17 cellular contexts compared by ENCODE assay signal in genomic region chr2:172944794-172945510, GRCh38.
DNase-seq lines count a peak whose midpoint lies in the region; ATAC-seq and TF ChIP-seq lines count a peak whose summit lies in the region.
"Had no signal": no experiment of that assay in that cellular context is flagged by ENCODE, and none has a peak within 500 bp of the region (broad histone marks: within the 10 kb centered on the region; RNA-seq: fewer than 3 reads in every experiment).

No MANE protein-coding gene starts in this region.

- H3K27ac Mint-ChIP-seq in activated T-cell treated with anti-CD3 and anti-CD28 coated beads, Interleukin-2, amount 50 U/mL, for 24 hours: peak overlapping the region; percentile 78
- no peak overlapping the region for H3K27ac Mint-ChIP-seq in GM23338
- H3K27ac Mint-ChIP-seq: CD14-positive monocyte had no signal

- H4K20me1 ChIP-seq in GM23338 (replicated peaks; ENCODE audit: insufficient read depth): no peaks in the 10 kb centered on the region

- no peak overlapping the region for H2AFZ ChIP-seq in GM23338

- peak overlapping the region; percentile 31; the same call in 1 of the 2 replicates for H3K4me2 ChIP-seq in GM23338
- H3K4me2 ChIP-seq: A549 had no signal

- TF ChIP-seq POLR2A in body of pancreas (IDR thresholded peaks at IDR 0.05): no peak

- no peaks in the 10 kb centered on the region for H3K27me3 ChIP-seq in GM23338 (ENCODE audit: insufficient read depth)
- H3K27me3 ChIP-seq in body of pancreas: no peaks in the 10 kb centered on the region

- intact Hi-C loops in body of pancreas (cut with DNase I): no loop called here

- H3K27me3 Mint-ChIP-seq in activated T-cell treated with anti-CD3 and anti-CD28 coated beads, Interleukin-2, amount 50 U/mL, for 24 hours: peaks cover 12% of the 10 kb centered on the region
- H3K27me3 Mint-ChIP-seq in activated T-cell treated with anti-CD3 and anti-CD28 coated beads, Interleukin-2, amount 50 U/mL, for 4 hours (ENCODE audit: low read depth): peaks cover 24% of the 10 kb centered on the region
- H3K27me3 Mint-ChIP-seq in GM23338 (ENCODE audit: insufficient read depth, low read depth, poor library complexity): no peaks in the 10 kb centered on the region

- H3K4me3 ChIP-seq in GM23338 (no peak overlapping the region), body of pancreas (no peak overlapping the region)
- H3K4me3 ChIP-seq: A549, K562, PC-9 had no signal

- H3K36me3 ChIP-seq in GM23338 (ENCODE audit: insufficient read depth): no peaks in the 10 kb centered on the region
- no peaks in the 10 kb centered on the region for H3K36me3 ChIP-seq in body of pancreas (replicated peaks in 1 of 2; ENCODE audit: insufficient read depth in 1 of 2, low read depth in 2 of 2)

- H3K4me1 ChIP-seq in GM23338 (ENCODE audit: insufficient read depth) (peaks cover 27% of the 10 kb centered on the region), body of pancreas (no peaks in the 10 kb centered on the region)
- H3K4me1 ChIP-seq: A549 had no signal

- TF ChIP-seq CTCF in GM23338 (conservative IDR thresholded peaks at IDR 0.05; ENCODE audit: low read depth in 2 of 2) (no peak), body of pancreas (IDR thresholded peaks at IDR 0.05) (no peak)

- H3F3A ChIP-seq in GM23338 (replicated peaks; ENCODE audit: low read depth): no peaks in the 10 kb centered on the region

- no peaks in the 10 kb centered on the region for H3K9me3 ChIP-seq in body of pancreas

- no peak overlapping the region for H3K4me3 Mint-ChIP-seq in activated T-cell treated with anti-CD3 and anti-CD28 coated beads, Interleukin-2, amount 50 U/mL, for 24 hours
- H3K4me3 Mint-ChIP-seq in activated T-cell treated with anti-CD3 and anti-CD28 coated beads, Interleukin-2, amount 50 U/mL, for 4 hours: no peak overlapping the region
- H3K4me3 Mint-ChIP-seq in GM23338: no peak overlapping the region

- H3K4me1 Mint-ChIP-seq in activated T-cell treated with anti-CD3 and anti-CD28 coated beads, Interleukin-2, amount 50 U/mL, for 24 hours (ENCODE audit: low read depth): peaks cover 27% of the 10 kb centered on the region
- H3K4me1 Mint-ChIP-seq in activated T-cell treated with anti-CD3 and anti-CD28 coated beads, Interleukin-2, amount 50 U/mL, for 4 hours (ENCODE audit: low read depth): peaks cover 21% of the 10 kb centered on the region
- peaks cover 24% of the 10 kb centered on the region for H3K4me1 Mint-ChIP-seq in GM23338

- H3K9me2 ChIP-seq in GM23338 (ENCODE audit: insufficient read depth): no peaks in the 10 kb centered on the region

- no peaks in the 10 kb centered on the region for H3K79me2 ChIP-seq in GM23338 (replicated peaks; ENCODE audit: insufficient read depth)

- no peak for ATAC-seq in activated T-cell treated with anti-CD3 and anti-CD28 coated beads, Interleukin-2, amount 50 U/mL, for 4 hours
- no peak for ATAC-seq in GM23338
- peak; percentile 51 for ATAC-seq in stimulated activated naive CD8-positive, alpha-beta T cell treated with anti-CD3 and anti-CD28 coated beads, Interleukin-15, Interleukin-2, amounts not matched to agents 100 U/mL and 50 U/mL, for 24 hours
- no peak for ATAC-seq in body of pancreas
- ATAC-seq: A549, K562 had no signal

- H3K27ac ChIP-seq in GM23338 (ENCODE audit: low read depth) (no peak overlapping the region), angular gyrus (ENCODE audit: low read depth, low read length) (peak overlapping the region; percentile 5), body of pancreas (no peak overlapping the region)
- H3K27ac ChIP-seq: A549, PC-9 had no signal

- peaks cover 2% of the 10 kb centered on the region for H3K9me3 Mint-ChIP-seq in activated T-cell treated with anti-CD3 and anti-CD28 coated beads, Interleukin-2, amount 50 U/mL, for 24 hours
- peaks cover 10% of the 10 kb centered on the region for H3K9me3 Mint-ChIP-seq in activated T-cell treated with anti-CD3 and anti-CD28 coated beads, Interleukin-2, amount 50 U/mL, for 4 hours
- H3K9me3 Mint-ChIP-seq in GM23338: no peaks in the 10 kb centered on the region

- WGBS in body of pancreas, 2 donors: 89 to 93% methylated on average over 1 of the region's 1 CpG

- no peaks in the 10 kb centered on the region for H3K36me3 Mint-ChIP-seq in activated T-cell treated with anti-CD3 and anti-CD28 coated beads, Interleukin-2, amount 50 U/mL, for 24 hours (ENCODE audit: low read depth)
- H3K36me3 Mint-ChIP-seq in activated T-cell treated with anti-CD3 and anti-CD28 coated beads, Interleukin-2, amount 50 U/mL, for 4 hours (ENCODE audit: insufficient read depth): no peaks in the 10 kb centered on the region
- no peaks in the 10 kb centered on the region for H3K36me3 Mint-ChIP-seq in GM23338 (ENCODE audit: low read depth)
- H3K36me3 Mint-ChIP-seq: CD14-positive monocyte had no signal

- no peak for DNase-seq in activated T-cell treated with anti-CD3 and anti-CD28 coated beads, Interleukin-2, amount 50 U/mL, for 24 hours
- DNase-seq in activated T-cell treated with anti-CD3 and anti-CD28 coated beads, Interleukin-2, amount 50 U/mL, for 4 hours: no peak
- DNase-seq in GM23338 (ENCODE audit: low spot score) (no peak), hepatic stellate cell (ENCODE audit: low spot score) (no peak), body of pancreas (no peak), NCI-H1436 (lab: John Stamatoyannopoulos, UW) (no peak)
- DNase-seq in stimulated activated naive CD8-positive, alpha-beta T cell treated with anti-CD3 and anti-CD28 coated beads, Interleukin-15, Interleukin-2, amounts not matched to agents 100 U/mL and 50 U/mL, for 24 hours: no peak
- DNase-seq: DND-41, GOT3, NCI-H1048, NCI-H1694 treated with DMSO at 0.1 percent for 48 hours, NCI-H446, PC-9 had no signal

TF ChIP-seq in GM23338, 12 proteins besides CTCF, POLR2A, EP300 and RAD21 (continues in another document):
- TF ChIP-seq ZNF462 (CRISPR knock-in tag; IDR thresholded peaks at IDR 0.05): no peak
- TF ChIP-seq POLR2AphosphoS5 (IDR thresholded peaks at IDR 0.05; ENCODE audit: low read depth): no peak
- no peak for TF ChIP-seq STAT1 (IDR thresholded peaks at IDR 0.05; ENCODE audit: unreplicated experiment)
- no peak for TF ChIP-seq ZNF114 (CRISPR knock-in tag; IDR thresholded peaks at IDR 0.05)
- no peak for TF ChIP-seq ZNF331 (CRISPR knock-in tag; IDR thresholded peaks at IDR 0.05; ENCODE audit: low read depth)
- no peak for TF ChIP-seq EZH2phosphoT487 (IDR thresholded peaks at IDR 0.05; ENCODE audit: unreplicated experiment)
